In genomic region chr18:54849683-54850082, GRCh38 we compare ENCODE assay signal across 10 cellular contexts. TPM values are rescaled to one million over a fixed set of nuclear protein-coding genes. Genes with fewer than 3 reads are reported as not detected.
"Had no signal": no experiment of that assay in that cellular context is flagged by ENCODE, and none has a peak within 500 bp of the region (broad histone marks: within the 10 kb centered on the region; RNA-seq: fewer than 3 reads in every experiment).

No MANE protein-coding gene starts in this region.

- H3K4me3 ChIP-seq: GM23248, HAP-1 had no signal

- DNase-seq: GM23248, GOT3, H7, HFFc6, KBM-7 had no signal

- H3K27ac Mint-ChIP-seq: HFFc6, IgD-negative memory B cell had no signal

- H3K9me3 ChIP-seq: HAP-1 had no signal

- H3K27ac ChIP-seq: GM23248, HL-60 had no signal

- H3K4me1 Mint-ChIP-seq: IgD-negative memory B cell had no signal

- H3K36me3 ChIP-seq: HAP-1 had no signal

- ATAC-seq: HCT116, HepG2 had no signal

- H3K9me3 Mint-ChIP-seq: HFFc6, IgD-negative memory B cell had no signal

- H3K36me3 Mint-ChIP-seq: IgD-negative memory B cell had no signal

- H3K4me3 Mint-ChIP-seq: HFFc6, IgD-negative memory B cell had no signal

RNA-seq across cellular contexts. Expression of gene RAB27B, which starts 21.4 kb away (rescaled TPM):
- total RNA-seq: H7, HepG2 had no signal
